Comparison of ENCODE assay signal across 25 cellular contexts in the genomic region with DNA sequence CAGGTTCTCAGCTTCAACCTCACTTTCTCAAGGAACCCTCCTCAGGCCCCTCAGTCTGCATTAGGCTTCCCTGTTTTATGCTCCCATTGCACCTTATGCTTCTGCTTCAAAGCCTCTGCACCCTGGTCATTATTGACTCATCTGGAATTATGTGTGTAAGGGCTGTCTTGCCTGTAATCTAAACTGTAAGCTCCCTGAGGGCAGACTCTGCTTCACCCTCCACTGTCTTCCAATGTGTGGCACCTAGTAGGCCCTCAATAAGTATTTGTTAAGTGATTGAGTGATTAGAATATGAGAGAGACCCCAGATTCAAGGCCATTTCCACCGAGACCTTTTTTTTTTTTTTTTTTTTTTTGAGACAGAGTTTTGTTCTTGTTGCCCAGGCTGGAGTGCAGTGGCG.
DNase-seq lines count a peak whose midpoint lies in the region; ATAC-seq and TF ChIP-seq lines count a peak whose summit lies in the region.
"Had no signal": no experiment of that assay in that cellular context is flagged by ENCODE, and none has a peak within 500 bp of the region (broad histone marks: within the 10 kb centered on the region; RNA-seq: fewer than 3 reads in every experiment).

No MANE protein-coding gene starts in this region.

- H3K4me1 ChIP-seq in esophagus (ENCODE audit: control insufficient read depth in 2 of 2, insufficient read depth in 2 of 2, low read length in 1 of 2): peaks cover 5 to 24% of the 10 kb centered on the region in 2 donors
- H3K4me1 ChIP-seq: neural progenitor cell had no signal

- no peak for ATAC-seq in activated CD4-positive, alpha-beta T cell treated with anti-CD3 and anti-CD28 coated beads for 36 hours
- no peak for ATAC-seq in GM21619 (IDR thresholded peaks at IDR 0.05; ENCODE audit: unreplicated experiment)
- no peak for ATAC-seq in CD4-positive, alpha-beta T cell (ENCODE audit: poor library complexity)
- ATAC-seq: activated T-cell treated with anti-CD3 and anti-CD28 coated beads, Interleukin-2, amount 50 U/mL, for 4 hours had no signal

- no peak overlapping the region for H3K4me3 ChIP-seq in esophagus (ENCODE audit: low read depth in 1 of 2, low read length in 2 of 2)
- H3K4me3 ChIP-seq: dorsolateral prefrontal cortex, neural progenitor cell, right lobe of liver, thoracic aorta had no signal

- H3K4me1 Mint-ChIP-seq in activated CD4-positive, alpha-beta T cell treated with anti-CD3 and anti-CD28 coated beads for 36 hours: peaks cover 63% of the 10 kb centered on the region
- H3K4me1 Mint-ChIP-seq in CD14-positive monocyte: peaks cover 48% of the 10 kb centered on the region
- peaks cover 86% of the 10 kb centered on the region for H3K4me1 Mint-ChIP-seq in activated CD4-positive, alpha-beta memory T cell treated with anti-CD3 and anti-CD28 coated beads, Interleukin-2, amount 10 ng/mL, durations not matched to agents 7 days and 5 days
- peaks cover 54% of the 10 kb centered on the region for H3K4me1 Mint-ChIP-seq in CD4-positive, alpha-beta T cell (ENCODE audit: low read depth)
- H3K4me1 Mint-ChIP-seq: neural progenitor cell had no signal

- H3K27ac Mint-ChIP-seq in activated CD4-positive, alpha-beta T cell treated with anti-CD3 and anti-CD28 coated beads for 36 hours: peak overlapping the region; percentile 80
- peak overlapping the region; percentile 99 to 100 (median 100) for H3K27ac Mint-ChIP-seq in CD14-positive monocyte
- H3K27ac Mint-ChIP-seq in activated CD4-positive, alpha-beta memory T cell treated with anti-CD3 and anti-CD28 coated beads, Interleukin-2, amount 10 ng/mL, durations not matched to agents 7 days and 5 days: peak overlapping the region; percentile 65
- no peak overlapping the region for H3K27ac Mint-ChIP-seq in CD4-positive, alpha-beta T cell
- H3K27ac Mint-ChIP-seq: memory B cell, neural progenitor cell had no signal

- H3K27me3 Mint-ChIP-seq in activated CD4-positive, alpha-beta T cell treated with anti-CD3 and anti-CD28 coated beads for 36 hours: no peaks in the 10 kb centered on the region
- peaks cover 0 to 2% (median 0%) of the 10 kb centered on the region in 3 donors for H3K27me3 Mint-ChIP-seq in CD14-positive monocyte (ENCODE audit: low read depth in 3 of 3)
- H3K27me3 Mint-ChIP-seq in activated CD4-positive, alpha-beta memory T cell treated with anti-CD3 and anti-CD28 coated beads, Interleukin-2, amount 10 ng/mL, durations not matched to agents 7 days and 5 days: no peaks in the 10 kb centered on the region
- H3K27me3 Mint-ChIP-seq in CD4-positive, alpha-beta T cell: no peaks in the 10 kb centered on the region
- H3K27me3 Mint-ChIP-seq: memory B cell had no signal

- peaks cover 4% of the 10 kb centered on the region for H3K9me3 Mint-ChIP-seq in activated CD4-positive, alpha-beta T cell treated with anti-CD3 and anti-CD28 coated beads for 36 hours (ENCODE audit: low read depth)
- peaks cover 0 to 3% (median 0%) of the 10 kb centered on the region in 7 donors for H3K9me3 Mint-ChIP-seq in CD14-positive monocyte
- no peaks in the 10 kb centered on the region for H3K9me3 Mint-ChIP-seq in activated CD4-positive, alpha-beta memory T cell treated with anti-CD3 and anti-CD28 coated beads, Interleukin-2, amount 10 ng/mL, durations not matched to agents 7 days and 5 days
- H3K9me3 Mint-ChIP-seq in CD4-positive, alpha-beta T cell: no peaks in the 10 kb centered on the region
- H3K9me3 Mint-ChIP-seq: activated T-cell treated with anti-CD3 and anti-CD28 coated beads, Interleukin-2, amount 50 U/mL, for 4 hours; immature natural killer cell; memory B cell; neural progenitor cell had no signal

- WGBS in esophagus, 2 donors: 93 to 94% methylated on average over 2 of the region's 2 CpGs

- no peak for DNase-seq in activated CD4-positive, alpha-beta T cell treated with anti-CD3 and anti-CD28 coated beads for 36 hours
- no peak for DNase-seq in activated CD4-positive, alpha-beta T cell treated with anti-CD3 and anti-CD28 coated beads for 1 hour
- no peak for DNase-seq in CD14-positive monocyte (ENCODE audit: low spot score)
- no peak for DNase-seq in activated CD4-positive, alpha-beta memory T cell treated with anti-CD3 and anti-CD28 coated beads, Interleukin-2, amount 10 ng/mL, durations not matched to agents 7 days and 5 days
- DNase-seq in CD4-positive, alpha-beta T cell: no peak
- no peak for DNase-seq in COR-L47 (lab: John Stamatoyannopoulos, UW)
- DNase-seq: 8988T; activated T-cell treated with anti-CD3 and anti-CD28 coated beads, Interleukin-2, amount 50 U/mL, for 4 hours; cerebellar nuclear complex; H7; immature natural killer cell; NCI-H1105 treated with DMSO at 0.1 percent for 48 hours; NCI-H1930; NCI-H524 treated with DMSO at 0.1 percent for 48 hours; NK-92 treated with Interleukin-12 subunit alpha and Interleukin-12 subunit beta, amount 100 ng/mL, for 24 hours; SHP77 treated with DMSO at 0.1 percent for 48 hours; stimulated activated CD4-positive, alpha-beta T cell treated with anti-CD3 and anti-CD28 coated beads, Interleukin-4, amount 100 ng/mL, for 24 hours; stimulated activated naive CD4-positive, alpha-beta T cell had no signal

- no peak for TF ChIP-seq CTCF in CD14-positive monocyte (IDR thresholded peaks at IDR 0.05)
- no peak for TF ChIP-seq CTCF in CD4-positive, alpha-beta T cell (IDR thresholded peaks at IDR 0.05)

- H3K36me3 ChIP-seq in esophagus (ENCODE audit: control insufficient read depth in 2 of 2, insufficient read depth in 2 of 2, low read length in 1 of 2): no peaks in the 10 kb centered on the region
- H3K36me3 ChIP-seq: neural progenitor cell, right lobe of liver, thoracic aorta had no signal

- peaks cover 47% of the 10 kb centered on the region for H3K36me3 Mint-ChIP-seq in activated CD4-positive, alpha-beta T cell treated with anti-CD3 and anti-CD28 coated beads for 36 hours (ENCODE audit: low read depth)
- H3K36me3 Mint-ChIP-seq in CD14-positive monocyte: peaks cover 10 to 12% of the 10 kb centered on the region in 2 donors
- peaks cover 46% of the 10 kb centered on the region for H3K36me3 Mint-ChIP-seq in activated CD4-positive, alpha-beta memory T cell treated with anti-CD3 and anti-CD28 coated beads, Interleukin-2, amount 10 ng/mL, durations not matched to agents 7 days and 5 days (ENCODE audit: low read depth)
- peaks cover 29% of the 10 kb centered on the region for H3K36me3 Mint-ChIP-seq in CD4-positive, alpha-beta T cell (ENCODE audit: low read depth)
- H3K36me3 Mint-ChIP-seq: neural progenitor cell had no signal

- POLR2A ChIA-PET in activated CD4-positive, alpha-beta T cell treated with anti-CD3 and anti-CD28 coated beads for 36 hours (lab: Charles Lee): interaction anchor here (0.6 to 4.5 kb wide), 6 partner anchors 10 to 174 kb away, joined by 5 to 113 read pairs (median 40); no protein-coding TSS in a partner anchor
- POLR2A ChIA-PET in activated CD4-positive, alpha-beta memory T cell treated with anti-CD3 and anti-CD28 coated beads, Interleukin-2, amount 10 ng/mL, durations not matched to agents 7 days and 5 days (lab: Charles Lee): interaction anchor here (0.8 to 7.0 kb wide), 13 partner anchors 10 to 174 kb away, joined by 3 to 209 read pairs (median 10); partner anchors contain the start of gene ARF6
- POLR2A ChIA-PET in CD4-positive, alpha-beta T cell (lab: Charles Lee): interaction anchor here (1.3 to 2.3 kb wide), 5 partner anchors 13 to 171 kb away, joined by 3 to 11 read pairs (median 5); no protein-coding TSS in a partner anchor

- no peaks in the 10 kb centered on the region for H3K27me3 ChIP-seq in esophagus (ENCODE audit: control insufficient read depth in 1 of 2, insufficient read depth in 2 of 2, low read length in 2 of 2)
- no peaks in the 10 kb centered on the region for H3K27me3 ChIP-seq in CD4-positive, alpha-beta T cell (ENCODE audit: control insufficient read depth, insufficient read depth, low read length)
- H3K27me3 ChIP-seq: dorsolateral prefrontal cortex, neural progenitor cell, right lobe of liver had no signal

- H3K9me3 ChIP-seq in esophagus (ENCODE audit: control insufficient read depth in 2 of 2, insufficient read depth in 1 of 2, low read depth in 1 of 2, low read length in 1 of 2): no peaks in the 10 kb centered on the region
- H3K9me3 ChIP-seq in CD4-positive, alpha-beta T cell (ENCODE audit: control insufficient read depth, low read length): no peaks in the 10 kb centered on the region
- H3K9me3 ChIP-seq: right lobe of liver, thoracic aorta had no signal

- H3K27ac ChIP-seq in esophagus (ENCODE audit: low read depth in 2 of 2, low read length in 1 of 2): peak overlapping the region; percentile 26 to 66
- no peak overlapping the region for H3K27ac ChIP-seq in CD4-positive, alpha-beta T cell (ENCODE audit: low read depth, low read length)
- H3K27ac ChIP-seq: neural progenitor cell, right lobe of liver had no signal

- peak overlapping the region; percentile 35 for H3K4me3 Mint-ChIP-seq in activated CD4-positive, alpha-beta T cell treated with anti-CD3 and anti-CD28 coated beads for 36 hours
- no peak overlapping the region for H3K4me3 Mint-ChIP-seq in CD14-positive monocyte
- no peak overlapping the region for H3K4me3 Mint-ChIP-seq in activated CD4-positive, alpha-beta memory T cell treated with anti-CD3 and anti-CD28 coated beads, Interleukin-2, amount 10 ng/mL, durations not matched to agents 7 days and 5 days
- no peak overlapping the region for H3K4me3 Mint-ChIP-seq in CD4-positive, alpha-beta T cell
- H3K4me3 Mint-ChIP-seq: immature natural killer cell, memory B cell, neural progenitor cell had no signal

- CTCF ChIA-PET in activated CD4-positive, alpha-beta T cell treated with anti-CD3 and anti-CD28 coated beads for 36 hours (lab: Charles Lee): interaction anchor here (0.6 to 2.8 kb wide), 11 partner anchors 10 to 59 kb away, joined by 3 to 29 read pairs (median 8); no protein-coding TSS in a partner anchor
- CTCF ChIA-PET in activated CD4-positive, alpha-beta memory T cell treated with anti-CD3 and anti-CD28 coated beads, Interleukin-2, amount 10 ng/mL, durations not matched to agents 7 days and 5 days (lab: Charles Lee): interaction anchor here (1.3 to 6.4 kb wide), 4 partner anchors 25 to 172 kb away, joined by 4 to 59 read pairs (median 20); no protein-coding TSS in a partner anchor
- CTCF ChIA-PET in CD4-positive, alpha-beta T cell (lab: Charles Lee): interaction anchor here (0.6 to 2.4 kb wide), 2 partner anchors 175 to 184 kb away, joined by 3 to 9 read pairs; no protein-coding TSS in a partner anchor

- intact Hi-C loops in activated CD4-positive, alpha-beta T cell treated with anti-CD3 and anti-CD28 coated beads for 36 hours (cut with DNase I, micrococcal nuclease): no loop called here
- intact Hi-C loops in CD14-positive monocyte (cut with micrococcal nuclease): loop anchor here (5.0 to 10.0 kb wide), 4 partner anchors 35 to 170 kb away; no protein-coding TSS in a partner anchor
- intact Hi-C loops in CD4-positive, alpha-beta T cell (cut with DNase I, micrococcal nuclease): no loop called here

Comparison
In these comparisons a context has a peak if more than half of its experiments do, and no peak if none do; other contexts are left out.
1. intact Hi-C loops: an anchor here in CD14-positive monocyte (5.0 to 10.0 kb wide); none called in activated CD4-positive, alpha-beta T cell treated with anti-CD3 and anti-CD28 coated beads for 36 hours and CD4-positive, alpha-beta T cell.